Comparison of ENCODE assay signal across 8 cellular contexts in genomic region chr15:62390793-62391543, GRCh38. TPM values are rescaled to one million over a fixed set of nuclear protein-coding genes. Genes with fewer than 3 reads are reported as not detected.
DNase-seq lines count a peak whose midpoint lies in the region; ATAC-seq and FAIRE-seq lines count a peak whose summit lies in the region.

No MANE protein-coding gene starts in this region.

- no peak for FAIRE-seq in GM19239 (lab: Jason Lieb, UNC)

- H3K4me1 Mint-ChIP-seq in activated CD8-positive, alpha-beta memory T cell treated with anti-CD3 and anti-CD28 coated beads, Interleukin-2, amount 10 ng/mL, durations not matched to agents 7 days and 5 days = peaks cover 19% of the 10 kb centered on the region

- CTCF ChIA-PET in activated CD8-positive, alpha-beta memory T cell treated with anti-CD3 and anti-CD28 coated beads, Interleukin-2, amount 10 ng/mL, durations not matched to agents 7 days and 5 days (lab: Charles Lee) = interaction anchor here (0.6 to 1.1 kb wide), 2 partner anchors 10 to 657 kb away, joined by 3 to 5 read pairs; no protein-coding TSS in a partner anchor

- H3K9me3 Mint-ChIP-seq in activated CD8-positive, alpha-beta memory T cell treated with anti-CD3 and anti-CD28 coated beads, Interleukin-2, amount 10 ng/mL, durations not matched to agents 7 days and 5 days (ENCODE audit: low read depth) = no peaks in the 10 kb centered on the region

- H3K4me1 ChIP-seq in esophagus (ENCODE audit: control insufficient read depth in 2 of 2, insufficient read depth in 2 of 2, low read length in 1 of 2) (no peaks in the 10 kb centered on the region), mononuclear cell (ENCODE audit: insufficient read depth, low read length) (peaks cover 27% of the 10 kb centered on the region)

- H3K9me3 ChIP-seq in esophagus (ENCODE audit: control insufficient read depth in 2 of 2, insufficient read depth in 1 of 2, low read depth in 1 of 2, low read length in 1 of 2) (no peaks in the 10 kb centered on the region), mononuclear cell (ENCODE audit: low read depth, low read length) (no peaks in the 10 kb centered on the region)

- H3K36me3 Mint-ChIP-seq in activated CD8-positive, alpha-beta memory T cell treated with anti-CD3 and anti-CD28 coated beads, Interleukin-2, amount 10 ng/mL, durations not matched to agents 7 days and 5 days = no peaks in the 10 kb centered on the region

- H3K4me3 Mint-ChIP-seq in activated CD8-positive, alpha-beta memory T cell treated with anti-CD3 and anti-CD28 coated beads, Interleukin-2, amount 10 ng/mL, durations not matched to agents 7 days and 5 days = peak overlapping the region; percentile 91

- H3K27ac ChIP-seq in esophagus (ENCODE audit: low read depth in 2 of 2, low read length in 1 of 2) (peak overlapping the region; percentile 15 to 45), substantia nigra (ENCODE audit: low read depth, low read length, poor library complexity, severe bottlenecking) (peak overlapping the region; percentile 32)

- H3K27me3 ChIP-seq in esophagus (ENCODE audit: control insufficient read depth in 1 of 2, insufficient read depth in 2 of 2, low read length in 2 of 2) (no peaks in the 10 kb centered on the region), mononuclear cell (ENCODE audit: insufficient read depth, low read length) (peaks cover 22% of the 10 kb centered on the region)

- peak overlapping the region; percentile 62 for H3K27ac Mint-ChIP-seq in activated CD8-positive, alpha-beta memory T cell treated with anti-CD3 and anti-CD28 coated beads, Interleukin-2, amount 10 ng/mL, durations not matched to agents 7 days and 5 days

- no peaks in the 10 kb centered on the region for H3K36me3 ChIP-seq in esophagus (ENCODE audit: control insufficient read depth in 2 of 2, insufficient read depth in 2 of 2, low read length in 1 of 2)

- ATAC-seq in activated CD8-positive, alpha-beta memory T cell treated with anti-CD3 and anti-CD28 coated beads, Interleukin-2, amount 10 ng/mL, durations not matched to agents 7 days and 5 days = peak; percentile 47

- DNase-seq in C1 segment of cervical spinal cord (lab: John Stamatoyannopoulos, UW) = peak in 12 of 14 donors; percentile 25 to 72 (median 48)
- DNase-seq in GM19239 (ENCODE audit: insufficient read length, low spot score) = peak; percentile 26
- peak; percentile 40 for DNase-seq in LoVo (ENCODE audit: low spot score)
- DNase-seq in activated CD8-positive, alpha-beta memory T cell treated with anti-CD3 and anti-CD28 coated beads, Interleukin-2, amount 10 ng/mL, durations not matched to agents 7 days and 5 days = peak; percentile 45
- peak in 41 of 49 donors; percentile 8 to 74 (median 47) for DNase-seq in substantia nigra (lab: John Stamatoyannopoulos, UW)
- DNase-seq in effector CD4-positive, alpha-beta T cell = no peak

- H3K27me3 Mint-ChIP-seq in activated CD8-positive, alpha-beta memory T cell treated with anti-CD3 and anti-CD28 coated beads, Interleukin-2, amount 10 ng/mL, durations not matched to agents 7 days and 5 days = peaks cover 48% of the 10 kb centered on the region

- H3K4me3 ChIP-seq in esophagus (ENCODE audit: low read depth in 1 of 2, low read length in 2 of 2) (peak overlapping the region; percentile 79 to 97), mononuclear cell (ENCODE audit: low read length) (peak overlapping the region; percentile 65)

- WGBS in esophagus, 2 donors = 0 to 1% methylated on average over 53 of the region's 53 CpGs

RNA-seq across cellular contexts. Expression of gene TLN2, which starts 0.6 kb away (rescaled TPM):
- total RNA-seq in activated CD8-positive, alpha-beta memory T cell treated with anti-CD3 and anti-CD28 coated beads, Interleukin-2, amount 10 ng/mL, durations not matched to agents 7 days and 5 days = under 1 TPM; 0.70 to 0.96 TPM
- under 1 TPM; 0.65 to 0.91 TPM for polyA plus RNA-seq in esophagus
- total RNA-seq in mononuclear cell = 0.73 TPM
